14 cellular contexts compared by ENCODE assay signal in the genomic region with DNA sequence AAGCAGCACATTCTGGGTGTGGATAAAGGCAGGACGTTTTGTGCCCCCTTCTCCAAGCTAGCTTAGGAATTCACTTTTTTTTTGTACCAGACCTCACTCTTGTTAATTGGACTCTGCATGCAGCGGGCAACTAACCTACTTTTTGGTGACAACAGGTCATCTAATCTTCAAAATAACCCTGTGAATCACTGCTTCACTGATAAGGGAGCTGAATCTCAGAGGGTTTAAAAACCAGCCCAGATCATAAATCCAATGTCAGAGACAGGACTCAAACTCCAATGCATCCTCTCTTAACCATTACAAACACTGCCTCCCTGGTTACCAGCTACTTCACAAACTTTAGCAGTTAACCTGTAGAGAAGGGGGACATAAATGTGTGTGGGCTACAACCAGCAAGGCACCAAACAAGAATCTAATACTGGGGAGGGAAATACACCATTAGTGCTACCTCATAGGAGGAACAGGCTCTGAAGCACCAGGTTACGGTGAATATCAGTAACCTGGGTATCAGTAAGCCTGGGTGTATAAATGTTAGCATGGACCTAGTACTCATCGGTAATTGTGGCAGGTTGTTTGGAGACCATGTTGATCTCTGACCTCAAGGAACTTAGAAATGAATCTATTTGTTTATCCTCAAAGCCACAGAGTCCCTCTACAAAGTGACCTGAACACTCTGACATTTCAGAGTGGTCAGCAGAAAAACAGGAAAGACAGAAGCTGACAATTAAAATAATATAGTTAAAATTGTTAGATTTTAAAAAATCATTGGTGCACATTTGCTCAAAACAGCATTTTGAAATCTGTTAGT. TPM values are rescaled to one million over a fixed set of nuclear protein-coding genes. Genes with fewer than 3 reads are reported as not detected.
DNase-seq lines count a peak whose midpoint lies in the region; ATAC-seq and TF ChIP-seq lines count a peak whose summit lies in the region.
"Had no signal": no experiment of that assay in that cellular context is flagged by ENCODE, and none has a peak within 500 bp of the region (broad histone marks: within the 10 kb centered on the region; RNA-seq: fewer than 3 reads in every experiment).

No MANE protein-coding gene starts in this region.

- H3K36me3 ChIP-seq in DOHH2 (ENCODE audit: control insufficient read depth, low read length): peaks cover 86% of the 10 kb centered on the region
- peaks cover 21% of the 10 kb centered on the region for H3K36me3 ChIP-seq in Karpas-422 (ENCODE audit: insufficient read depth, low read length)

- H3K9me3 ChIP-seq in DOHH2 (ENCODE audit: control insufficient read depth, insufficient read depth, low read length) (peaks cover 28% of the 10 kb centered on the region), Karpas-422 (ENCODE audit: low read length) (no peaks in the 10 kb centered on the region)
- H3K9me3 ChIP-seq: heart right ventricle had no signal

- H3F3A ChIP-seq in DOHH2 (ENCODE audit: control insufficient read depth, insufficient read depth): peaks cover 52% of the 10 kb centered on the region

- no peaks in the 10 kb centered on the region for H3K27me3 Mint-ChIP-seq in activated naive CD8-positive, alpha-beta T cell treated with anti-CD3 and anti-CD28 coated beads, Interleukin-2, amount 50 U/mL, for 24 hours
- H3K27me3 Mint-ChIP-seq in natural killer cell treated with Interleukin-12 subunit alpha and Interleukin-12 subunit beta and Interleukin-15 and Interleukin-18, amount 100 ng/mL, for 72 hours: no peaks in the 10 kb centered on the region

- H3K4me1 Mint-ChIP-seq in activated naive CD8-positive, alpha-beta T cell treated with anti-CD3 and anti-CD28 coated beads, Interleukin-2, amount 50 U/mL, for 24 hours: peaks cover 81% of the 10 kb centered on the region
- H3K4me1 Mint-ChIP-seq in natural killer cell treated with Interleukin-12 subunit alpha and Interleukin-12 subunit beta and Interleukin-15 and Interleukin-18, amount 100 ng/mL, for 72 hours (ENCODE audit: low read depth in 2 of 2): peaks cover 61 to 80% of the 10 kb centered on the region in 2 donors

- peak overlapping the region; percentile 95 for H3K4me3 Mint-ChIP-seq in activated naive CD8-positive, alpha-beta T cell treated with anti-CD3 and anti-CD28 coated beads, Interleukin-2, amount 50 U/mL, for 24 hours
- H3K4me3 Mint-ChIP-seq in natural killer cell treated with Interleukin-12 subunit alpha and Interleukin-12 subunit beta and Interleukin-15 and Interleukin-18, amount 100 ng/mL, for 72 hours: peak overlapping the region; percentile 89

- ATAC-seq in activated naive CD8-positive, alpha-beta T cell treated with anti-CD3 and anti-CD28 coated beads, Interleukin-2, amount 50 U/mL, for 24 hours: no peak
- no peak for ATAC-seq in natural killer cell treated with Interleukin-12 subunit alpha and Interleukin-12 subunit beta and Interleukin-15 and Interleukin-18, amount 100 ng/mL, for 72 hours
- ATAC-seq in HG03025 (IDR thresholded peaks at IDR 0.05; ENCODE audit: low FRiP score, unreplicated experiment): no peak

- TF ChIP-seq CTCF in DOHH2 (IDR thresholded peaks at IDR 0.05; ENCODE audit: low read depth, low read length, poor library complexity, severe bottlenecking): no peak

- peak overlapping the region; percentile 84 for H3K9ac ChIP-seq in Karpas-422 (ENCODE audit: low read length)

- no peaks in the 10 kb centered on the region for H3K9me3 Mint-ChIP-seq in activated naive CD8-positive, alpha-beta T cell treated with anti-CD3 and anti-CD28 coated beads, Interleukin-2, amount 50 U/mL, for 24 hours
- no peaks in the 10 kb centered on the region for H3K9me3 Mint-ChIP-seq in natural killer cell treated with Interleukin-12 subunit alpha and Interleukin-12 subunit beta and Interleukin-15 and Interleukin-18, amount 100 ng/mL, for 72 hours
- H3K9me3 Mint-ChIP-seq: HFFc6 had no signal

- peak overlapping the region; percentile 40 for H3K27ac Mint-ChIP-seq in activated naive CD8-positive, alpha-beta T cell treated with anti-CD3 and anti-CD28 coated beads, Interleukin-2, amount 50 U/mL, for 24 hours
- peak overlapping the region; percentile 3 to 98 for H3K27ac Mint-ChIP-seq in natural killer cell treated with Interleukin-12 subunit alpha and Interleukin-12 subunit beta and Interleukin-15 and Interleukin-18, amount 100 ng/mL, for 72 hours

- H3K4me1 ChIP-seq in DOHH2 (ENCODE audit: control insufficient read depth, low read length) (peaks cover 81% of the 10 kb centered on the region), Karpas-422 (ENCODE audit: low read length) (peaks cover 83% of the 10 kb centered on the region)

- DNase-seq in Karpas-422 (no peak), GM19238 (ENCODE audit: insufficient read length, low spot score) (no peak), NCI-H1048 (lab: John Stamatoyannopoulos, UW) (no peak)
- DNase-seq in activated naive CD8-positive, alpha-beta T cell treated with anti-CD3 and anti-CD28 coated beads, Interleukin-2, amount 50 U/mL, for 24 hours: no peak
- no peak for DNase-seq in natural killer cell treated with Interleukin-12 subunit alpha and Interleukin-12 subunit beta and Interleukin-15 and Interleukin-18, amount 100 ng/mL, for 72 hours (ENCODE audit: low spot score)
- DNase-seq: activated CD4-positive, alpha-beta T cell treated with anti-CD3 and anti-CD28 coated beads for 4 hours; heart right ventricle; HFFc6; NCI-H510A treated with DMSO at 0.1 percent for 48 hours; SIG-M5; stimulated activated CD4-positive, alpha-beta T cell treated with anti-CD3 and anti-CD28 coated beads, Interleukin-2, amount 100 ng/mL, for 24 hours had no signal

- H4K20me1 ChIP-seq in DOHH2 (ENCODE audit: control insufficient read depth, insufficient read depth, low read depth, low read length) (peaks cover 15% of the 10 kb centered on the region), Karpas-422 (ENCODE audit: insufficient read depth, low read depth, low read length) (no peaks in the 10 kb centered on the region)

- peaks cover 93% of the 10 kb centered on the region for H3K79me2 ChIP-seq in DOHH2 (ENCODE audit: control insufficient read depth, low read length)
- H3K79me2 ChIP-seq in Karpas-422 (ENCODE audit: low read length): peaks cover 88% of the 10 kb centered on the region

- H3K36me3 Mint-ChIP-seq in activated naive CD8-positive, alpha-beta T cell treated with anti-CD3 and anti-CD28 coated beads, Interleukin-2, amount 50 U/mL, for 24 hours (ENCODE audit: low read depth): peaks cover 37% of the 10 kb centered on the region
- H3K36me3 Mint-ChIP-seq in natural killer cell treated with Interleukin-12 subunit alpha and Interleukin-12 subunit beta and Interleukin-15 and Interleukin-18, amount 100 ng/mL, for 72 hours: peaks cover 32% of the 10 kb centered on the region

- H3K4me3 ChIP-seq in DOHH2 (ENCODE audit: low read length): peak overlapping the region; percentile 100
- H3K4me3 ChIP-seq in Karpas-422 (ENCODE audit: low read length): peak overlapping the region; percentile 75
- H3K4me3 ChIP-seq: lung had no signal

- H3K27ac ChIP-seq in DOHH2 (ENCODE audit: low read depth, low read length) (peak overlapping the region; percentile 100), Karpas-422 (ENCODE audit: low read length) (peak overlapping the region; percentile 47)

- H3K9me2 ChIP-seq in DOHH2 (replicated peaks; ENCODE audit: control insufficient read depth, low read length) (no peaks in the 10 kb centered on the region), Karpas-422 (replicated peaks; ENCODE audit: insufficient read depth, low read length) (no peaks in the 10 kb centered on the region)

- H2AFZ ChIP-seq in Karpas-422 (ENCODE audit: low read length): no peak overlapping the region

- H3K4me2 ChIP-seq in DOHH2 (ENCODE audit: low read length) (peak overlapping the region; percentile 87), Karpas-422 (ENCODE audit: low read depth, low read length, poor library complexity, severe bottlenecking) (peak overlapping the region; percentile 93)

- H3K27me3 ChIP-seq in DOHH2 (ENCODE audit: control insufficient read depth, low read length) (no peaks in the 10 kb centered on the region), Karpas-422 (ENCODE audit: low read length) (no peaks in the 10 kb centered on the region)
- H3K27me3 ChIP-seq: heart right ventricle had no signal

RNA-seq across cellular contexts. Expression of gene TIFA, which starts 2.6 kb away (rescaled TPM):
- 52.4 and 61.0 TPM in 2 replicates for total RNA-seq in Karpas-422 (2014; rRNA removed; shearing (Covaris generic); ENCODE audit: low replicate concordance)
- 100 to 1,000 TPM in 1 of 2 donors, 10 to 100 TPM in 1; 64.5 to 101 TPM for total RNA-seq in natural killer cell treated with Interleukin-12 subunit alpha and Interleukin-12 subunit beta and Interleukin-15 and Interleukin-18, amount 100 ng/mL, for 72 hours

RNA-seq across cellular contexts. Expression of gene ALPK1, which starts 14.1 kb away (rescaled TPM):
- total RNA-seq in Karpas-422 (2014; rRNA removed; shearing (Covaris generic); ENCODE audit: low replicate concordance): 17.0 and 32.4 TPM in 2 replicates
- 10 to 100 TPM; 33.3 to 49.5 TPM for total RNA-seq in natural killer cell treated with Interleukin-12 subunit alpha and Interleukin-12 subunit beta and Interleukin-15 and Interleukin-18, amount 100 ng/mL, for 72 hours

RNA-seq across cellular contexts. Expression of gene AP1AR, which starts 51.5 kb away (rescaled TPM):
- total RNA-seq in Karpas-422 (2014; rRNA removed; shearing (Covaris generic); ENCODE audit: low replicate concordance): 29.7 and 34.5 TPM in 2 replicates
- total RNA-seq in natural killer cell treated with Interleukin-12 subunit alpha and Interleukin-12 subunit beta and Interleukin-15 and Interleukin-18, amount 100 ng/mL, for 72 hours: 10 to 100 TPM; 20.0 to 21.0 TPM
